Comparison of ENCODE assay signal across 12 cellular contexts in genomic region chr1:14894811-14895524, GRCh38.
DNase-seq lines count a peak whose midpoint lies in the region; ATAC-seq and TF ChIP-seq lines count a peak whose summit lies in the region.
"Had no signal": no experiment of that assay in that cellular context is flagged by ENCODE, and none has a peak within 500 bp of the region (broad histone marks: within the 10 kb centered on the region; RNA-seq: fewer than 3 reads in every experiment).

No MANE protein-coding gene starts in this region.

- H3K27ac ChIP-seq in breast epithelium (peak overlapping the region; percentile 21 to 52), thyroid gland (no peak overlapping the region), psoas muscle (no peak overlapping the region)
- H3K27ac ChIP-seq: epithelial cell of prostate had no signal

- CTCF ChIA-PET in MCF 10A (lab: Yijun Ruan, JAX): interaction anchor here (1.2 kb wide), 1 partner anchor 13 kb away, joined by 3 read pairs; no protein-coding TSS in a partner anchor
- CTCF ChIA-PET in HEK293T (lab: Yijun Ruan, JAX): no interaction called here

- no peaks in the 10 kb centered on the region for H3K27me3 ChIP-seq in breast epithelium
- no peaks in the 10 kb centered on the region for H3K27me3 ChIP-seq in thyroid gland
- H3K27me3 ChIP-seq in psoas muscle (ENCODE audit: insufficient read depth in 3 of 3, low read length in 2 of 3): peaks cover 0 to 21% (median 0%) of the 10 kb centered on the region in 3 donors

- H3K36me3 Mint-ChIP-seq in MCF 10A (ENCODE audit: insufficient read depth, unreplicated experiment): no peaks in the 10 kb centered on the region
- no peaks in the 10 kb centered on the region for H3K36me3 Mint-ChIP-seq in activated T-helper 2 cell treated with anti-CD3 and anti-CD28 coated beads, Interferon-gamma antibody, Interleukin-2, Interleukin-4, amounts not matched to agents 10 μg/mL and 5 μg/mL and 100 μg/mL, durations not matched to agents 14 hours and 24 hours and 36 hours (ENCODE audit: low read depth)
- H3K36me3 Mint-ChIP-seq: type B pancreatic cell had no signal

- BruUV-seq in MCF 10A (replicated peaks; lab: Mats Ljungman, UMichigan): no TSS peak

- TF ChIP-seq CTCF in breast epithelium (IDR thresholded peaks at IDR 0.05) (no peak), MCF 10A (IDR thresholded peaks at IDR 0.05; ENCODE audit: unreplicated experiment) (no peak), thyroid gland (IDR thresholded peaks at IDR 0.05) (no peak), psoas muscle (IDR thresholded peaks at IDR 0.05) (no peak)

- H3K4me1 Mint-ChIP-seq in MCF 10A (ENCODE audit: insufficient read depth, unreplicated experiment): peaks cover 14% of the 10 kb centered on the region
- H3K4me1 Mint-ChIP-seq in activated T-helper 2 cell treated with anti-CD3 and anti-CD28 coated beads, Interferon-gamma antibody, Interleukin-2, Interleukin-4, amounts not matched to agents 10 μg/mL and 5 μg/mL and 100 μg/mL, durations not matched to agents 14 hours and 24 hours and 36 hours (ENCODE audit: low read depth): no peaks in the 10 kb centered on the region

- no peak overlapping the region for H3K4me3 ChIP-seq in breast epithelium
- no peak overlapping the region for H3K4me3 ChIP-seq in thyroid gland (replicated peaks in 1 of 3)
- no peak overlapping the region for H3K4me3 ChIP-seq in psoas muscle

- H3K36me3 ChIP-seq in breast epithelium: no peaks in the 10 kb centered on the region
- H3K36me3 ChIP-seq in thyroid gland: no peaks in the 10 kb centered on the region
- H3K36me3 ChIP-seq in psoas muscle (ENCODE audit: insufficient read depth in 1 of 2, low read depth in 1 of 2): no peaks in the 10 kb centered on the region

- ATAC-seq in psoas muscle: no peak
- ATAC-seq: activated T-cell treated with anti-CD3 and anti-CD28 coated beads, Interleukin-2, amount 50 U/mL, for 4 hours had no signal

- H3K27ac Mint-ChIP-seq in MCF 10A (ENCODE audit: low read depth, unreplicated experiment): no peak overlapping the region
- no peak overlapping the region for H3K27ac Mint-ChIP-seq in activated T-helper 2 cell treated with anti-CD3 and anti-CD28 coated beads, Interferon-gamma antibody, Interleukin-2, Interleukin-4, amounts not matched to agents 10 μg/mL and 5 μg/mL and 100 μg/mL, durations not matched to agents 14 hours and 24 hours and 36 hours

- 55 to 73% methylated on average over 8 to 11 of the region's 11 CpGs for WGBS in thyroid gland, 2 donors
- WGBS in psoas muscle, 3 donors: 35 to 41% (median 37%) methylated on average over 11 of the region's 11 CpGs

- intact Hi-C loops in breast epithelium (cut with DNase I; ENCODE audit: low total_unique reads): no loop called here
- intact Hi-C loops in MCF 10A (cut with micrococcal nuclease): no loop called here
- intact Hi-C loops in thyroid gland (cut with DNase I): no loop called here
- intact Hi-C loops in activated T-helper 2 cell treated with anti-CD3 and anti-CD28 coated beads, Interferon-gamma antibody, Interleukin-2, Interleukin-4, amounts not matched to agents 10 μg/mL and 5 μg/mL and 100 μg/mL, durations not matched to agents 14 hours and 24 hours and 36 hours (cut with micrococcal nuclease): no loop called here
- intact Hi-C loops in psoas muscle (cut with DNase I): no loop called here

- peak in 1 of 2 donors; percentile 39 for DNase-seq in breast epithelium (ENCODE audit: low spot score in 2 of 2)
- no peak for DNase-seq in MCF 10A (ENCODE audit: unreplicated experiment)
- peak in 43 of 56 donors; percentile 4 to 80 (median 36) for DNase-seq in amygdala (lab: John Stamatoyannopoulos, UW)
- peak; percentile 45 for DNase-seq in kidney tubule cell (ENCODE audit: low spot score)
- no peak for DNase-seq in thyroid gland
- DNase-seq in activated T-helper 2 cell treated with anti-CD3 and anti-CD28 coated beads, Interferon-gamma antibody, Interleukin-2, Interleukin-4, amounts not matched to agents 10 μg/mL and 5 μg/mL and 100 μg/mL, durations not matched to agents 14 hours and 24 hours and 36 hours (ENCODE audit: low spot score): no peak
- DNase-seq in psoas muscle: no peak
- no peak for DNase-seq in HEK293T (ENCODE audit: extremely low spot score)
- DNase-seq: activated T-cell treated with anti-CD3 and anti-CD28 coated beads, Interleukin-2, amount 50 U/mL, for 4 hours; AML-193 had no signal

- no peaks in the 10 kb centered on the region for H3K27me3 Mint-ChIP-seq in MCF 10A (ENCODE audit: insufficient read depth, unreplicated experiment)
- H3K27me3 Mint-ChIP-seq in activated T-helper 2 cell treated with anti-CD3 and anti-CD28 coated beads, Interferon-gamma antibody, Interleukin-2, Interleukin-4, amounts not matched to agents 10 μg/mL and 5 μg/mL and 100 μg/mL, durations not matched to agents 14 hours and 24 hours and 36 hours (ENCODE audit: low read depth): no peaks in the 10 kb centered on the region
- H3K27me3 Mint-ChIP-seq: type B pancreatic cell had no signal

- POLR2A ChIA-PET in MCF 10A (lab: Yijun Ruan, JAX): no interaction called here
- POLR2A ChIA-PET in HEK293T (lab: Yijun Ruan, JAX): no interaction called here

- no peak overlapping the region for H3K4me3 Mint-ChIP-seq in MCF 10A (ENCODE audit: unreplicated experiment)
- H3K4me3 Mint-ChIP-seq in activated T-helper 2 cell treated with anti-CD3 and anti-CD28 coated beads, Interferon-gamma antibody, Interleukin-2, Interleukin-4, amounts not matched to agents 10 μg/mL and 5 μg/mL and 100 μg/mL, durations not matched to agents 14 hours and 24 hours and 36 hours (ENCODE audit: low read depth): no peak overlapping the region
- H3K4me3 Mint-ChIP-seq: activated T-cell treated with anti-CD3 and anti-CD28 coated beads, Interleukin-2, amount 50 U/mL, for 4 hours; type B pancreatic cell had no signal

- H3K9me3 ChIP-seq in breast epithelium: no peaks in the 10 kb centered on the region
- H3K9me3 ChIP-seq in thyroid gland: no peaks in the 10 kb centered on the region
- no peaks in the 10 kb centered on the region for H3K9me3 ChIP-seq in psoas muscle

- TF ChIP-seq POLR2A in breast epithelium (IDR thresholded peaks at IDR 0.05) (no peak), thyroid gland (IDR thresholded peaks at IDR 0.05) (no peak)

- no peaks in the 10 kb centered on the region for H3K9me3 Mint-ChIP-seq in MCF 10A (ENCODE audit: unreplicated experiment)
- H3K9me3 Mint-ChIP-seq in activated T-helper 2 cell treated with anti-CD3 and anti-CD28 coated beads, Interferon-gamma antibody, Interleukin-2, Interleukin-4, amounts not matched to agents 10 μg/mL and 5 μg/mL and 100 μg/mL, durations not matched to agents 14 hours and 24 hours and 36 hours: no peaks in the 10 kb centered on the region
- H3K9me3 Mint-ChIP-seq: activated T-cell treated with anti-CD3 and anti-CD28 coated beads, Interleukin-2, amount 50 U/mL, for 4 hours; type B pancreatic cell had no signal

- peaks cover 0 to 11% of the 10 kb centered on the region in 2 donors for H3K4me1 ChIP-seq in breast epithelium
- H3K4me1 ChIP-seq in thyroid gland: peaks cover 3% of the 10 kb centered on the region in 2 donors
- no peaks in the 10 kb centered on the region for H3K4me1 ChIP-seq in psoas muscle

TF ChIP-seq in HEK293T, 16 proteins besides CTCF, POLR2A, EP300 and RAD21:
- TF ChIP-seq HDGF (IDR thresholded peaks at IDR 0.05; ENCODE audit: borderline replicate concordance): no peak
- no peak for TF ChIP-seq ARNT (IDR thresholded peaks at IDR 0.05)
- no peak for TF ChIP-seq TARDBP (IDR thresholded peaks at IDR 0.05)
- TF ChIP-seq CTBP1 (IDR thresholded peaks at IDR 0.05; ENCODE audit: borderline replicate concordance): no peak

Comparison
In these comparisons a context has a peak if more than half of its experiments do, and no peak if none do; other contexts are left out.
1. DNase-seq: peak in amygdala (43 of 56) and kidney tubule cell (single experiment); none in MCF 10A (single experiment), thyroid gland (0 of 2), activated T-helper 2 cell treated with anti-CD3 and anti-CD28 coated beads, Interferon-gamma antibody, Interleukin-2, Interleukin-4, amounts not matched to agents 10 μg/mL and 5 μg/mL and 100 μg/mL, durations not matched to agents 14 hours and 24 hours and 36 hours (single experiment), psoas muscle (0 of 2) and HEK293T (single experiment).
2. H3K27ac ChIP-seq: peak in breast epithelium (2 of 2); none in thyroid gland (0 of 3) and psoas muscle (single experiment).